14 cellular contexts compared by ENCODE assay signal in the genomic region with DNA sequence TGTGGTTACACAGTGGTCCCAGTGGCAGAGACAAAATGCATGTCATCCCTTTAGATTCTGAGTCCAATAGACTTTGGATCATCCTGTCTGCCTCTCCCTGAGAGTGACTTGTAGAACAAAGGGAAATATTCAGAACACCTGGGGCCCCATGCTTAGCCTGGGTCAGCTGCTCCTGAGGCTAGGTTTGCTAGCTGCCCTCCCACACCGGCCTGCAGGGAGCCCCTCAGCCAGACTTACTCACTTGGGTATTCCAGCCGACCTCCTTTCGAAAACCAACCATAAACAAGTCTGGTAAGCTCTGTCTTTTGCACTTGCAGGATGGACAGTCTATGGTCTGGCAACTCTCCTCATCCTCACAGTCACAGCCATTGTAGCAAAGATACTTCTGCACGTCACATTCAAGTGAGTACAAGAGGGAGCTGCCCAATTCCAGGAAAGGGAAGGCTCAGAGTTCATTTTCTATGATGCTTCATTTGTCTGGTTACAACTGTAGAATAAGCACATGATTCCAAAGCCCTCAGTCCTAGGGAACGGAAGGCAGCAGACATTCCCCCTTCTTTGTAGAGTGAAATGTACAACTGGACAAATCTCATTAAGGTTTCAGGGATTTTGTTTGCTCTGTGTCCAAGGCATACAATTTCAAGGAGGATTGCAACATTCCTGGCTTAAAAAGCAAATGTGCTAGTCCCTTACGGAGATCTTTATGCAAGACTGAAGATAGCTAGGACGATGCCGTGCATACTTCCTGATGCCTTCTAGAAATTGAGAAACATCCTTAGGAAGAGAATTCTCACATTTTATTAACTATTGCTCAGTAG.
A peak's percentile ranks its signal among the peaks of the same experiment; 100 is the strongest.
DNase-seq lines count a peak whose midpoint lies in the region; ATAC-seq, FAIRE-seq and TF ChIP-seq lines count a peak whose summit lies in the region.
"Had no signal": no experiment of that assay in that cellular context is flagged by ENCODE, and none has a peak within 500 bp of the region (broad histone marks: within the 10 kb centered on the region; RNA-seq: fewer than 3 reads in every experiment).

No MANE protein-coding gene starts in this region.

- TF ChIP-seq EP300 in upper lobe of left lung (IDR thresholded peaks at IDR 0.05): no peak

- TF ChIP-seq CTCF in fibroblast of mammary gland (conservative IDR thresholded peaks at IDR 0.05; ENCODE audit: control insufficient read depth, insufficient read depth, low read depth, low read length): no peak
- no peak for TF ChIP-seq CTCF in lower lobe of right lung (IDR thresholded peaks at IDR 0.05)
- no peak for TF ChIP-seq CTCF in upper lobe of left lung (IDR thresholded peaks at IDR 0.05)

- WGBS in upper lobe of left lung, 2 donors: 57 to 60% methylated on average over 8 of the region's 8 CpGs

- H3K27me3 ChIP-seq in lower lobe of right lung (ENCODE audit: low read depth): no peaks in the 10 kb centered on the region
- H3K27me3 ChIP-seq in upper lobe of left lung: no peaks in the 10 kb centered on the region

- no peak for TF ChIP-seq POLR2A in upper lobe of left lung (IDR thresholded peaks at IDR 0.05)

- H3K27ac ChIP-seq in lower lobe of right lung (peak overlapping the region; percentile 53), upper lobe of left lung (peak overlapping the region in 2 of 4 donors; percentile 30 to 43)

- H3K4me1 ChIP-seq in lower lobe of right lung (peaks cover 17% of the 10 kb centered on the region), upper lobe of left lung (peaks cover 20 to 47% (median 23%) of the 10 kb centered on the region in 4 donors)

- no peak for FAIRE-seq in urothelium cell line (lab: Jason Lieb, UNC)

- H3K4me3 ChIP-seq in fibroblast of mammary gland (ENCODE audit: control insufficient read depth, low read depth, low read length) (no peak overlapping the region), lower lobe of right lung (no peak overlapping the region), upper lobe of left lung (no peak overlapping the region)

- DNase-seq in LHCN-M2 (ENCODE audit: low read depth) (peak; percentile 15), fibroblast of mammary gland (ENCODE audit: low read depth) (peak; percentile 60), lower lobe of right lung (no peak), upper lobe of left lung (no peak), urothelium cell line (ENCODE audit: low spot score) (no peak), NCI-H774 (lab: John Stamatoyannopoulos, UW) (no peak), mucosa of gallbladder (ENCODE audit: low spot score) (no peak)
- DNase-seq: activated CD4-positive, alpha-beta T cell treated with anti-CD3 and anti-CD28 coated beads, Interleukin-2, amount 10 ng/mL, durations not matched to agents 7 days and 5 days; amygdala; CD4-positive, alpha-beta T cell; NCI-H1417 treated with DMSO at 0.1 percent for 48 hours; NCI-H345; stimulated activated naive CD4-positive, alpha-beta T cell had no signal

- no peaks in the 10 kb centered on the region for H3K9me3 ChIP-seq in lower lobe of right lung
- no peaks in the 10 kb centered on the region for H3K9me3 ChIP-seq in upper lobe of left lung

- intact Hi-C loops in lower lobe of right lung (cut with DNase I): no loop called here

- ATAC-seq in lower lobe of right lung (peak; percentile 61 to 72), upper lobe of left lung (ENCODE audit: low FRiP score in 2 of 2) (peak; percentile 36 to 72)
- ATAC-seq: esophagus mucosa had no signal

- H3K36me3 ChIP-seq in lower lobe of right lung (peaks cover 43% of the 10 kb centered on the region), upper lobe of left lung (peaks cover 0 to 28% (median 4%) of the 10 kb centered on the region in 4 donors)

Comparison
In these comparisons a context has a peak if more than half of its experiments do, and no peak if none do; other contexts are left out.
1. DNase-seq: peak in LHCN-M2 (single experiment) and fibroblast of mammary gland (single experiment); none in lower lobe of right lung (single experiment), upper lobe of left lung (0 of 2), urothelium cell line (single experiment), NCI-H774 (single experiment) and mucosa of gallbladder (single experiment).